In genomic region chr4:143555676-143556075, GRCh38 we compare ENCODE assay signal across 19 cellular contexts. TPM values are rescaled to one million over a fixed set of nuclear protein-coding genes. Genes with fewer than 3 reads are reported as not detected.
DNase-seq lines count a peak whose midpoint lies in the region; ATAC-seq and TF ChIP-seq lines count a peak whose summit lies in the region.
"Had no signal": no experiment of that assay in that cellular context is flagged by ENCODE, and none has a peak within 500 bp of the region (broad histone marks: within the 10 kb centered on the region; RNA-seq: fewer than 3 reads in every experiment).

No MANE protein-coding gene starts in this region.

- intact Hi-C loops in MCF 10A (cut with micrococcal nuclease) (no loop called here), breast epithelium (cut with DNase I; ENCODE audit: low total_unique reads) (no loop called here), left lung (cut with DNase I) (no loop called here)

- H3K27me3 ChIP-seq in breast epithelium: no peaks in the 10 kb centered on the region
- peaks cover 0 to 15% of the 10 kb centered on the region in 2 donors for H3K27me3 ChIP-seq in left lung
- H3K27me3 ChIP-seq: BE2C had no signal

- DNase-seq in MCF 10A (ENCODE audit: unreplicated experiment): peak; percentile 19
- DNase-seq in breast epithelium (ENCODE audit: low spot score in 2 of 2): no peak
- DNase-seq in epithelial cell of prostate (ENCODE audit: low read depth, low spot score): no peak
- DNase-seq in left lung: no peak
- no peak for DNase-seq in activated naive CD8-positive, alpha-beta T cell treated with anti-CD3 and anti-CD28 coated beads for 36 hours
- no peak for DNase-seq in amniotic stem cell (lab: John Stamatoyannopoulos, UW)
- DNase-seq in effector CD8-positive, alpha-beta T cell (lab: John Stamatoyannopoulos, UW): no peak
- no peak for DNase-seq in activated naive CD4-positive, alpha-beta T cell treated with Interleukin-2 at 50 U/mL for 16 hours
- DNase-seq: BE2C; Calu3; CD4-positive, alpha-beta memory T cell; DMS53; HCEC 1CT; NCI-H1930; NCI-H2171; NCI-H446; NCI-H69; OCI-M1 had no signal

- no peak for TF ChIP-seq CTCF in MCF 10A (IDR thresholded peaks at IDR 0.05; ENCODE audit: unreplicated experiment)
- no peak for TF ChIP-seq CTCF in breast epithelium (IDR thresholded peaks at IDR 0.05)
- no peak for TF ChIP-seq CTCF in left lung (IDR thresholded peaks at IDR 0.05)

- peaks cover 52% of the 10 kb centered on the region for H3K36me3 Mint-ChIP-seq in MCF 10A (ENCODE audit: insufficient read depth, unreplicated experiment)
- peaks cover 23% of the 10 kb centered on the region for H3K36me3 Mint-ChIP-seq in activated naive CD8-positive, alpha-beta T cell treated with anti-CD3 and anti-CD28 coated beads for 36 hours

- POLR2A ChIA-PET in MCF 10A (lab: Yijun Ruan, JAX): interaction anchor here (1.1 kb wide), 1 partner anchor 10 kb away, joined by 3 read pairs; no protein-coding TSS in a partner anchor

- no peaks in the 10 kb centered on the region for H3K4me1 Mint-ChIP-seq in MCF 10A (ENCODE audit: insufficient read depth, unreplicated experiment)
- H3K4me1 Mint-ChIP-seq in activated naive CD8-positive, alpha-beta T cell treated with anti-CD3 and anti-CD28 coated beads for 36 hours: peaks cover 30% of the 10 kb centered on the region

- no peaks in the 10 kb centered on the region for H3K9me3 Mint-ChIP-seq in MCF 10A (ENCODE audit: unreplicated experiment)
- H3K9me3 Mint-ChIP-seq in activated naive CD8-positive, alpha-beta T cell treated with anti-CD3 and anti-CD28 coated beads for 36 hours: no peaks in the 10 kb centered on the region

- H3K4me3 ChIP-seq in breast epithelium: no peak overlapping the region
- no peak overlapping the region for H3K4me3 ChIP-seq in left lung

- H3K4me1 ChIP-seq in breast epithelium (no peaks in the 10 kb centered on the region), left lung (peaks cover 0 to 14% of the 10 kb centered on the region in 2 donors)
- H3K4me1 ChIP-seq: BE2C had no signal

- no peak overlapping the region for H3K27ac ChIP-seq in breast epithelium
- H3K27ac ChIP-seq in epithelial cell of prostate: peak overlapping the region; percentile 5
- no peak overlapping the region for H3K27ac ChIP-seq in left lung
- H3K27ac ChIP-seq: 22Rv1 had no signal

- no peak for TF ChIP-seq POLR2A in breast epithelium (IDR thresholded peaks at IDR 0.05)

- H3K27me3 Mint-ChIP-seq in MCF 10A (ENCODE audit: insufficient read depth, unreplicated experiment): no peaks in the 10 kb centered on the region
- H3K27me3 Mint-ChIP-seq in activated naive CD8-positive, alpha-beta T cell treated with anti-CD3 and anti-CD28 coated beads for 36 hours: no peaks in the 10 kb centered on the region
- H3K27me3 Mint-ChIP-seq: CD4-positive, alpha-beta memory T cell had no signal

- no peak overlapping the region for H3K27ac Mint-ChIP-seq in MCF 10A (ENCODE audit: low read depth, unreplicated experiment)
- H3K27ac Mint-ChIP-seq in activated naive CD8-positive, alpha-beta T cell treated with anti-CD3 and anti-CD28 coated beads for 36 hours: no peak overlapping the region

- CTCF ChIA-PET in MCF 10A (lab: Yijun Ruan, JAX): interaction anchor here (0.7 kb wide), 1 partner anchor 44 kb away, joined by 3 read pairs; no protein-coding TSS in a partner anchor

- H3K36me3 ChIP-seq in breast epithelium (no peaks in the 10 kb centered on the region), left lung (peaks cover 0 to 48% of the 10 kb centered on the region in 2 donors)

- peak; percentile 51 for ATAC-seq in left lung

- no TSS peak for BruUV-seq in MCF 10A (replicated peaks; lab: Mats Ljungman, UMichigan)

- no peak overlapping the region for H3K4me3 Mint-ChIP-seq in MCF 10A (ENCODE audit: unreplicated experiment)
- H3K4me3 Mint-ChIP-seq in activated naive CD8-positive, alpha-beta T cell treated with anti-CD3 and anti-CD28 coated beads for 36 hours: no peak overlapping the region
- H3K4me3 Mint-ChIP-seq: CD4-positive, alpha-beta memory T cell had no signal

- H3K9me3 ChIP-seq in breast epithelium (no peaks in the 10 kb centered on the region), left lung (no peaks in the 10 kb centered on the region)
- H3K9me3 ChIP-seq: BE2C had no signal

RNA-seq across cellular contexts. Expression of gene SMARCA5, which starts 42.2 kb away (rescaled TPM):
- total RNA-seq in MCF 10A (2022) (47.2 and 49.0 TPM in 2 replicates), breast epithelium (10 to 100 TPM; 34.7 to 58.2 (median 53.4) TPM), left lung (10 to 100 TPM; 52.4 to 93.8 TPM)
- 10 to 100 TPM; 68.2 to 68.5 TPM for total RNA-seq in activated naive CD8-positive, alpha-beta T cell treated with anti-CD3 and anti-CD28 coated beads for 36 hours
